Comparison of ENCODE assay signal across 11 cellular contexts in genomic region chr3:177934001-177934891, GRCh38.
DNase-seq lines count a peak whose midpoint lies in the region; ATAC-seq and TF ChIP-seq lines count a peak whose summit lies in the region.
"Had no signal": no experiment of that assay in that cellular context is flagged by ENCODE, and none has a peak within 500 bp of the region (broad histone marks: within the 10 kb centered on the region; RNA-seq: fewer than 3 reads in every experiment).

No MANE protein-coding gene starts in this region.

- DNase-seq in GM03348 (ENCODE audit: low spot score) (peak; percentile 76), SHP77 treated with DMSO at 0.1 percent for 48 hours (lab: John Stamatoyannopoulos, UW) (peak; percentile 60), foreskin fibroblast (peak; percentile 40 to 60), retina (peak; percentile 64), T-helper 2 cell (no peak), C1 segment of cervical spinal cord (lab: John Stamatoyannopoulos, UW) (no peak), mucosa of gallbladder (ENCODE audit: low spot score) (no peak)
- DNase-seq in stimulated activated effector memory CD8-positive, alpha-beta T cell treated with anti-CD3 and anti-CD28 coated beads, Interleukin-12 subunit alpha, Interleukin-12 subunit beta, amount 100 ng/mL, for 72 hours (ENCODE audit: low spot score in 2 of 2): no peak
- DNase-seq: natural killer cell, NCI-H2171, T-helper 17 cell had no signal

- no peaks in the 10 kb centered on the region for H3K36me3 Mint-ChIP-seq in stimulated activated effector memory CD8-positive, alpha-beta T cell treated with anti-CD3 and anti-CD28 coated beads, Interleukin-12 subunit alpha, Interleukin-12 subunit beta, amount 100 ng/mL, for 72 hours
- H3K36me3 Mint-ChIP-seq: natural killer cell had no signal

- no peak overlapping the region for H3K4me3 ChIP-seq in foreskin fibroblast (ENCODE audit: low read depth in 1 of 2, low read length in 2 of 2)

- H3K4me1 Mint-ChIP-seq in stimulated activated effector memory CD8-positive, alpha-beta T cell treated with anti-CD3 and anti-CD28 coated beads, Interleukin-12 subunit alpha, Interleukin-12 subunit beta, amount 100 ng/mL, for 72 hours: peaks cover 5% of the 10 kb centered on the region
- H3K4me1 Mint-ChIP-seq: natural killer cell, T-helper 17 cell had no signal

- H3K9me3 Mint-ChIP-seq in stimulated activated effector memory CD8-positive, alpha-beta T cell treated with anti-CD3 and anti-CD28 coated beads, Interleukin-12 subunit alpha, Interleukin-12 subunit beta, amount 100 ng/mL, for 72 hours: no peaks in the 10 kb centered on the region
- H3K9me3 Mint-ChIP-seq: natural killer cell had no signal

- H3K4me3 Mint-ChIP-seq in stimulated activated effector memory CD8-positive, alpha-beta T cell treated with anti-CD3 and anti-CD28 coated beads, Interleukin-12 subunit alpha, Interleukin-12 subunit beta, amount 100 ng/mL, for 72 hours: no peak overlapping the region
- H3K4me3 Mint-ChIP-seq: natural killer cell, T-helper 17 cell had no signal

- no peak for ATAC-seq in stimulated activated effector memory CD8-positive, alpha-beta T cell treated with anti-CD3 and anti-CD28 coated beads, Interleukin-12 subunit alpha, Interleukin-12 subunit beta, amount 100 ng/mL, for 72 hours
- ATAC-seq: natural killer cell, T-helper 17 cell had no signal

- H3K27ac Mint-ChIP-seq in stimulated activated effector memory CD8-positive, alpha-beta T cell treated with anti-CD3 and anti-CD28 coated beads, Interleukin-12 subunit alpha, Interleukin-12 subunit beta, amount 100 ng/mL, for 72 hours: no peak overlapping the region
- H3K27ac Mint-ChIP-seq: natural killer cell, T-helper 17 cell had no signal

- no peak for TF ChIP-seq CTCF in foreskin fibroblast (IDR thresholded peaks at IDR 0.05; ENCODE audit: low read depth, low read length)

Comparison
In these comparisons a context has a peak if more than half of its experiments do, and no peak if none do; other contexts are left out.
1. DNase-seq: peak in GM03348 (single experiment), SHP77 treated with DMSO at 0.1 percent for 48 hours (single experiment), foreskin fibroblast (2 of 2) and retina (single experiment); none in T-helper 2 cell (0 of 5), C1 segment of cervical spinal cord (0 of 14), stimulated activated effector memory CD8-positive, alpha-beta T cell treated with anti-CD3 and anti-CD28 coated beads, Interleukin-12 subunit alpha, Interleukin-12 subunit beta, amount 100 ng/mL, for 72 hours (0 of 2) and mucosa of gallbladder (single experiment).